ENCODE assay signal across 8 cellular contexts in the genomic region with DNA sequence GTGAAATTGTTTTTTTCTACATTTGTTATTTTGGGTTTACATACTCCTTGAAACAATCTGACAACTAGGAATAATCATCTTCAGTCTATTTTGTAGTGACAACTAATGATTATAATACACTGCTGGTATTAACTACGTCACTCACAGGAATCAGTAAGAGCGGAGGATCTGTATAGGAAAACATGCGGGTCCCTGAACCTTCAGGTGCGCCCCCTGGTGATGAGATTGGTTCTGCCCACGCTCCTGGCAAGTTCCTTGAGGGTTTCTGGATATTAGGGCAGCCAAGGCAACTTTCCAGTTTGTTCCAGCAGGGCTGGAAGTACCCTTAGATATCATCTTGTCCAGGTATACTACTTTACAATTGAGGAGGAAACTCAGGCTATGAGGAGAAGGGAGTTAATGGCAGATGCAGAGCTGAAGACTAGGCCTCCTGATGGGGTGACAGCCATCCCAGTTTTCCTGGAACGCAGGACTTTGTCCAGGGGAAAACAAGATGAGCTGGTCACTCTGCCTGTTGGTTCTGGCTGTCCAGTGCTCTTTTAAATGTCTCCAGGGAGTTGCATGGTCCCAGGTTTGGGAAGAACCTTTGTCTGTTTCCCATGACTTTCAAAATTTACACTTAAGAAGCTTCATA. TPM values are rescaled to one million over a fixed set of nuclear protein-coding genes. Genes with fewer than 3 reads are reported as not detected.
DNase-seq lines count a peak whose midpoint lies in the region; ATAC-seq and TF ChIP-seq lines count a peak whose summit lies in the region.

No MANE protein-coding gene starts in this region.

- no peak overlapping the region for H3K27ac Mint-ChIP-seq in HFFc6
- H3K27ac Mint-ChIP-seq in mesothelial cell of epicardium, result no peak overlapping the region

- no peak for ATAC-seq in GM18520 (IDR thresholded peaks at IDR 0.05; ENCODE audit: unreplicated experiment)

- H3K27me3 ChIP-seq in effector memory CD4-positive, alpha-beta T cell (replicated peaks; ENCODE audit: control insufficient read depth, insufficient read depth, low read length, poor library complexity, severe bottlenecking), result no peaks in the 10 kb centered on the region

- TF ChIP-seq CTCF in HFFc6 (IDR thresholded peaks at IDR 0.05) (peak; percentile 91), mesothelial cell of epicardium (IDR thresholded peaks at IDR 0.05; ENCODE audit: unreplicated experiment) (no peak)

- H3K36me3 Mint-ChIP-seq in HFFc6 (ENCODE audit: low read depth) (no peaks in the 10 kb centered on the region), mesothelial cell of epicardium (no peaks in the 10 kb centered on the region)

- H3K27ac ChIP-seq in effector memory CD4-positive, alpha-beta T cell (ENCODE audit: insufficient read depth, low read length, poor library complexity, severe bottlenecking), result no peak overlapping the region

- H3K27me3 Mint-ChIP-seq in HFFc6 (ENCODE audit: insufficient read depth) (peaks cover 7% of the 10 kb centered on the region), mesothelial cell of epicardium (ENCODE audit: low read depth) (no peaks in the 10 kb centered on the region)

- H3K4me1 Mint-ChIP-seq in HFFc6 (ENCODE audit: low read depth), result no peaks in the 10 kb centered on the region
- no peaks in the 10 kb centered on the region for H3K4me1 Mint-ChIP-seq in mesothelial cell of epicardium

- H3K9me3 ChIP-seq in effector memory CD4-positive, alpha-beta T cell (ENCODE audit: control insufficient read depth, low read length), result no peaks in the 10 kb centered on the region

- DNase-seq in COLO829 (ENCODE audit: low spot score) (peak; percentile 63), HFFc6 (peak; percentile 55), NOMO-1 treated with DMSO at 0.1 percent for 48 hours (lab: John Stamatoyannopoulos, UW; ENCODE audit: unreplicated experiment) (peak; percentile 74), mesothelial cell of epicardium (ENCODE audit: low spot score in 2 of 2, unreplicated experiment in 2 of 2) (peak; percentile 36 to 72)
- peak; percentile 32 to 46 for DNase-seq in activated CD8-positive, alpha-beta memory T cell treated with anti-CD3 and anti-CD28 coated beads for 1 hour (ENCODE audit: extremely low read depth in 1 of 2, low read depth in 1 of 2)
- peak; percentile 34 to 53 (median 36) for DNase-seq in effector memory CD4-positive, alpha-beta T cell
- peak; percentile 57 for DNase-seq in stimulated activated CD8-positive, alpha-beta memory T cell treated with anti-CD3 and anti-CD28 coated beads, Interleukin-4, amount 100 ng/mL, for 24 hours (ENCODE audit: low read depth)

- H3K9me3 Mint-ChIP-seq in HFFc6 (no peaks in the 10 kb centered on the region), mesothelial cell of epicardium (no peaks in the 10 kb centered on the region)

- H3K4me1 ChIP-seq in effector memory CD4-positive, alpha-beta T cell (ENCODE audit: control insufficient read depth, insufficient read depth, low read length, poor library complexity, severe bottlenecking), result no peaks in the 10 kb centered on the region

- H3K4me3 ChIP-seq in effector memory CD4-positive, alpha-beta T cell (ENCODE audit: insufficient read depth, low read depth, low read length, poor library complexity, severe bottlenecking), result no peak overlapping the region

- no peaks in the 10 kb centered on the region for H3K36me3 ChIP-seq in effector memory CD4-positive, alpha-beta T cell (ENCODE audit: control insufficient read depth, insufficient read depth, low read length)

- H3K4me3 Mint-ChIP-seq in HFFc6 (no peak overlapping the region), mesothelial cell of epicardium (no peak overlapping the region)

RNA-seq across cellular contexts. Expression of gene WNT8A, which starts 15.0 kb away (rescaled TPM):
- total RNA-seq in HFFc6 (2021; fragmentation: NEBNext Ultra II Directional; extraction: Animal tissue kit (Norgen Biotek cat#: 25700)), result not detected
- not detected in 3 replicates for total RNA-seq in mesothelial cell of epicardium

RNA-seq across cellular contexts. Expression of gene FAM13B, which starts 36.0 kb away (rescaled TPM):
- total RNA-seq in HFFc6 (2021; fragmentation: NEBNext Ultra II Directional; extraction: Animal tissue kit (Norgen Biotek cat#: 25700)), result 10 to 100 TPM; 27.5 to 38.2 (median 31.8) TPM
- total RNA-seq in mesothelial cell of epicardium, result 52.5 to 57.9 TPM (median 56.4 TPM) in 3 replicates
